Comparison of ENCODE assay signal across 8 cellular contexts in the genomic region with DNA sequence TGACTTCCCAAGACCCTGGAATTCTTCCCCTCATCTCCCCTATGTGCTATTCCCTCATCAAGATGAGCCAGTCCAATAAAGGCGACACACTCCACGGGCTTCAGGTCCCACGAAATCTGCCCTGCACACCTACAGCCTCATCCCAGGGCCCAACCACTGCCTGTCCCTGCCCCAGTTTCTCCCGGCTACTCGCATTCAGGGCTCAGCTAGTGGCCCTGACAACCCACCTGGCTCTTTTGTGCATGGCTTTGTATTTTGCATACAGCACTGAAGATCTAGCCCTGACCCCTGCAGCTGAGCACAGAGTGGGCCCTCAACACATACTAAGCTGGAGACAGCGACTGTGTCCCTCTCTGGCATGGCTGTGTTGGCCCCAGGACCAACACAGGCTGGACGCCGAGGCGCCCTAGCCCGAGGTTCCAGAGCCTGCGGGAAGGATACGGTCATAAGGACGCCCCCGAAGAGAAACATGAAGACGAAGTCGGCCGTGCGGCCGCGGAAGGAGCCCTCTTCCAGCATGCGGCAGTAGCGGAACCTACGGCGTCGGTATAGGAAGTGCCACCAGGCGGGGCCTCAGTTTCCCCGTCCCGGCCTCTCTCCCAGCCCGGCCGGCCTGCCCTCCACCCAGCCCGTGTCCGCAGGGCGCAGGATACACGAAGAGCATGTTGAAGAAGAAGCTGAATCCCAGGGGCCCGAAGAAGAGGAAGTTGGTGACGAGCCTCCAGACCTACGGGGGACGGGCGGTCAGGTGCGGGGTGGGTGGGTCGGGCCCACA. TPM values are rescaled to one million over a fixed set of nuclear protein-coding genes. Genes with fewer than 3 reads are reported as not detected.
DNase-seq lines count a peak whose midpoint lies in the region; ATAC-seq, FAIRE-seq and TF ChIP-seq lines count a peak whose summit lies in the region.

No MANE protein-coding gene starts in this region.

- no peaks in the 10 kb centered on the region for H3K9me3 ChIP-seq in pancreas

- H3K4me1 Mint-ChIP-seq in activated CD4-positive, alpha-beta T cell treated with anti-CD3 and anti-CD28 coated beads, Interleukin-2, amount 10 ng/mL, durations not matched to agents 24 days and 14 days: peaks cover 25% of the 10 kb centered on the region

- DNase-seq in activated CD4-positive, alpha-beta T cell treated with anti-CD3 and anti-CD28 coated beads, Interleukin-2, amount 10 ng/mL, durations not matched to agents 24 days and 14 days: peak; percentile 71
- DNase-seq in activated CD4-positive, alpha-beta T cell treated with anti-CD3 and anti-CD28 coated beads, Interleukin-2, amount 50 U/mL, for 4 hours: no peak
- DNase-seq in Kasumi-1 (lab: John Stamatoyannopoulos, UW) (peak; percentile 43 to 45), coronary artery (ENCODE audit: low spot score) (no peak), pancreas (peak in 2 of 6 donors; percentile 43 to 79), KG1 (lab: John Stamatoyannopoulos, UW) (no peak), GM10248 (ENCODE audit: extremely low spot score) (no peak)

- H3K27ac ChIP-seq in coronary artery (no peak overlapping the region), pancreas (peak overlapping the region in 3 of 4 donors; percentile 7 to 64 (median 30))

- peak in 2 of 4 donors; percentile 0 to 1 for ATAC-seq in pancreas
- ATAC-seq in GM18868 (IDR thresholded peaks at IDR 0.05; ENCODE audit: unreplicated experiment): no peak

- peaks cover 0 to 17% (median 3%) of the 10 kb centered on the region in 3 donors for H3K36me3 ChIP-seq in pancreas

- peaks cover 0 to 13% (median 13%) of the 10 kb centered on the region in 3 donors for H3K4me1 ChIP-seq in pancreas

- no peaks in the 10 kb centered on the region for H3K27me3 ChIP-seq in pancreas

- H3K4me3 Mint-ChIP-seq in activated CD4-positive, alpha-beta T cell treated with anti-CD3 and anti-CD28 coated beads, Interleukin-2, amount 10 ng/mL, durations not matched to agents 24 days and 14 days: peak overlapping the region; percentile 97

- WGBS in pancreas, 2 donors: 13% methylated on average over 41 of the region's 41 CpGs

- H3K9me3 Mint-ChIP-seq in activated CD4-positive, alpha-beta T cell treated with anti-CD3 and anti-CD28 coated beads, Interleukin-2, amount 10 ng/mL, durations not matched to agents 24 days and 14 days: no peaks in the 10 kb centered on the region

- peaks cover 7% of the 10 kb centered on the region for H3K36me3 Mint-ChIP-seq in activated CD4-positive, alpha-beta T cell treated with anti-CD3 and anti-CD28 coated beads, Interleukin-2, amount 10 ng/mL, durations not matched to agents 24 days and 14 days (ENCODE audit: low read depth)

- H3K27me3 Mint-ChIP-seq in activated CD4-positive, alpha-beta T cell treated with anti-CD3 and anti-CD28 coated beads, Interleukin-2, amount 10 ng/mL, durations not matched to agents 24 days and 14 days: peaks cover 11% of the 10 kb centered on the region

- no peak for FAIRE-seq in pancreas (lab: Jason Lieb, UNC)

- TF ChIP-seq CTCF in coronary artery (IDR thresholded peaks at IDR 0.05) (no peak), pancreas (IDR thresholded peaks at IDR 0.05) (no peak), GM10248 (IDR thresholded peaks at IDR 0.05; ENCODE audit: control extremely low read depth, extremely low read depth, low read depth, missing control alignments) (no peak)

- CTCF ChIA-PET in GM10248 (lab: Yijun Ruan, JAX): interaction anchor here (0.9 to 1.2 kb wide), 2 partner anchors 12 to 15 kb away, joined by 3 to 5 read pairs; no protein-coding TSS in a partner anchor

- peak overlapping the region; percentile 95 for H3K27ac Mint-ChIP-seq in activated CD4-positive, alpha-beta T cell treated with anti-CD3 and anti-CD28 coated beads, Interleukin-2, amount 10 ng/mL, durations not matched to agents 24 days and 14 days

- intact Hi-C loops in activated CD4-positive, alpha-beta T cell treated with anti-CD3 and anti-CD28 coated beads, Interleukin-2, amount 10 ng/mL, durations not matched to agents 24 days and 14 days (cut with micrococcal nuclease): loop anchor here (2.0 to 10.0 kb wide), 2 partner anchors 71 to 123 kb away; partner anchors contain the start of gene CHCHD10
- intact Hi-C loops in pancreas (cut with DNase I): no loop called here

- H3K4me3 ChIP-seq in coronary artery (peak overlapping the region; percentile 79), pancreas (peak overlapping the region; percentile 20 to 72 (median 50))

- POLR2A ChIA-PET in GM10248 (lab: Yijun Ruan, JAX): no interaction called here

RNA-seq across cellular contexts. Expression of gene DERL3, which starts 0.7 kb away (rescaled TPM):
- total RNA-seq in activated CD4-positive, alpha-beta T cell treated with anti-CD3 and anti-CD28 coated beads, Interleukin-2, amount 10 ng/mL, durations not matched to agents 24 days and 14 days: 13.4 and 14.8 TPM in 2 replicates
- total RNA-seq in pancreas: 10 to 100 TPM; 13.0 to 26.5 (median 19.1) TPM
- polyA plus RNA-seq in pancreas: 10 to 100 TPM; 19.7 to 26.3 TPM

RNA-seq across cellular contexts. Expression of gene SLC2A11, which starts 19.6 kb away (rescaled TPM):
- 8.0 and 9.3 TPM in 2 replicates for total RNA-seq in activated CD4-positive, alpha-beta T cell treated with anti-CD3 and anti-CD28 coated beads, Interleukin-2, amount 10 ng/mL, durations not matched to agents 24 days and 14 days
- total RNA-seq in pancreas: 10 to 100 TPM; 10.3 to 20.2 (median 14.7) TPM
- 10 to 100 TPM; 19.2 to 21.9 TPM for polyA plus RNA-seq in pancreas

RNA-seq across cellular contexts. Expression of gene SMARCB1, which starts 51.3 kb away (rescaled TPM):
- 89.9 and 92.2 TPM in 2 replicates for total RNA-seq in activated CD4-positive, alpha-beta T cell treated with anti-CD3 and anti-CD28 coated beads, Interleukin-2, amount 10 ng/mL, durations not matched to agents 24 days and 14 days
- total RNA-seq in pancreas: 10 to 100 TPM; 25.2 to 36.8 (median 30.4) TPM
- 10 to 100 TPM; 28.2 to 37.1 TPM for polyA plus RNA-seq in pancreas

RNA-seq across cellular contexts. Expression of gene MIF, which starts 56.1 kb away (rescaled TPM):
- 1,352 and 1,382 TPM in 2 replicates for total RNA-seq in activated CD4-positive, alpha-beta T cell treated with anti-CD3 and anti-CD28 coated beads, Interleukin-2, amount 10 ng/mL, durations not matched to agents 24 days and 14 days
- total RNA-seq in pancreas: 100 to 1,000 TPM; 128 to 269 (median 192) TPM
- polyA plus RNA-seq in pancreas: 100 to 1,000 TPM; 353 to 476 TPM

Comparison
In these comparisons a context has a peak if more than half of its experiments do, and no peak if none do; other contexts are left out.
1. DNase-seq: peak in activated CD4-positive, alpha-beta T cell treated with anti-CD3 and anti-CD28 coated beads, Interleukin-2, amount 10 ng/mL, durations not matched to agents 24 days and 14 days (single experiment) and Kasumi-1 (2 of 2); none in activated CD4-positive, alpha-beta T cell treated with anti-CD3 and anti-CD28 coated beads, Interleukin-2, amount 50 U/mL, for 4 hours (0 of 2), coronary artery (single experiment), KG1 (single experiment) and GM10248 (single experiment).
2. H3K27ac ChIP-seq: peak in pancreas (3 of 4); none in coronary artery (0 of 2).